ENCODE assay signal across 8 cellular contexts in the genomic region with DNA sequence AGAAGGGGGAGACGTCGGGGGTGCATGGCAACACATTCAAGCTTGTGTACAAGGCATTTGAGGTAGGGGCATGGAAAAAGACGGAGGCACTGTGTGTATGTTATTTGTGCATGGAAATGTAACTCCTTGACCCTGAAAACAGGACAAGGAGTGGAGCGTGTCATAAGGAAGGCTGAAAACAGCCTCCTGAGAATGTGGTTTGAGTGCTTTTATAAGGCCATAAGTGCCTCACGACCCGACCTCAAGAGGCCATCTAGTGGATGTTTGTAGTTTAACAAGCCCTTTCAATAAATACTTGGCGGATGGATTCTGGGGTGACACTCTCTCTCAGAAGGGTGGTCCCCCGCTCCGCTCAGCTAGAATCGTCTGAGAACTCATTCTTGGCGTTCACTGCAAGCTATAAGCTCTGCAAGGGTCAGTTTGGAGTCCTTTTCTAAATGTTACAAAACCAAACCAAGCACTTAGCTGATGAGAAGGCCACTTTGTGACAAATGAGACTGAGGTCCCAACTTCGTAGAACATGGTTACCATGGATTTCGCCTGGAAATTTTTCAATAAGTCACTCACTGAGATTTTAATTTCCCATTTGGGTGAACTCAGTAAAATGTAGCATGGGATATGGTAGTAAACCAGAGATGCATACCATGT. TPM values are rescaled to one million over a fixed set of nuclear protein-coding genes. Genes with fewer than 3 reads are reported as not detected.
DNase-seq lines count a peak whose midpoint lies in the region; ATAC-seq and TF ChIP-seq lines count a peak whose summit lies in the region.

No MANE protein-coding gene starts in this region.

- H4K20me1 ChIP-seq in H9 (ENCODE audit: control insufficient read depth, insufficient read depth, insufficient read length), result peaks cover 2% of the 10 kb centered on the region

- H3K36me3 Mint-ChIP-seq in H9 (ENCODE audit: insufficient read depth in 1 of 3, low read depth in 3 of 3), result no peaks in the 10 kb centered on the region

- H3K4ac ChIP-seq in H9 (ENCODE audit: low read depth, low read length), result no peak overlapping the region

- H3K23ac ChIP-seq in H9 (ENCODE audit: insufficient read length, low read depth, low read length), result no peak overlapping the region

- TF ChIP-seq CTCF in H9 (conservative IDR thresholded peaks at IDR 0.05), result peak; percentile 70
- peak; percentile 62 for TF ChIP-seq CTCF in upper lobe of right lung (IDR thresholded peaks at IDR 0.05)

- no peak overlapping the region for H2BK20ac ChIP-seq in H9 (ENCODE audit: low read depth, low read length, poor library complexity, severe bottlenecking)

- H2BK12ac ChIP-seq in H9 (ENCODE audit: insufficient read length, low read depth, low read length), result no peak overlapping the region

- no peak overlapping the region for H4K5ac ChIP-seq in H9 (ENCODE audit: insufficient read length, low read depth, low read length)

- H2BK15ac ChIP-seq in H9 (ENCODE audit: low read depth, low read length), result no peak overlapping the region

- DNase-seq in NCI-H2029 (lab: John Stamatoyannopoulos, UW) (peak; percentile 14), NCI-H2029 treated with DMSO at 0.1 percent for 48 hours (lab: John Stamatoyannopoulos, UW) (no peak), H9 (peak; percentile 41), SK-MEL-5 (ENCODE audit: low read depth, low spot score) (peak; percentile 40), globus pallidus (ENCODE audit: low spot score) (peak; percentile 38), upper lobe of right lung (no peak), putamen (ENCODE audit: low spot score) (no peak)
- DNase-seq in activated CD4-positive, CD25-positive, alpha-beta regulatory T cell (lab: John Stamatoyannopoulos, UW), result no peak

- H4K91ac ChIP-seq in H9 (ENCODE audit: insufficient read length, low read depth, low read length), result no peak overlapping the region

- H3K27me3 Mint-ChIP-seq in H9 (ENCODE audit: low read depth), result no peaks in the 10 kb centered on the region

- no peak overlapping the region for H2BK120ac ChIP-seq in H9 (ENCODE audit: low read depth, low read length, poor library complexity, severe bottlenecking)

- H3K79me1 ChIP-seq in H9 (ENCODE audit: insufficient read depth, low read depth, low read length, poor library complexity, severe bottlenecking), result no peaks in the 10 kb centered on the region

- peaks cover 4% of the 10 kb centered on the region for H3K23me2 ChIP-seq in H9 (ENCODE audit: insufficient read length, low read depth, low read length, poor library complexity, severe bottlenecking)

- in situ Hi-C loops in SK-MEL-5 (cut with HindIII; ENCODE audit: low pct_unique_long_range_greater_than_20kb, low sequenced_read_pairs), result no loop called here

- H3K56ac ChIP-seq in H9 (ENCODE audit: insufficient read length, low read depth, low read length), result no peak overlapping the region

- peaks cover 23 to 31% of the 10 kb centered on the region in 2 experiments for H3K4me1 Mint-ChIP-seq in H9

- no peak overlapping the region for H3K14ac ChIP-seq in H9 (ENCODE audit: insufficient read depth, low read length)

- H3K4me3 ChIP-seq in upper lobe of right lung, result no peak overlapping the region

- H3K9ac ChIP-seq in H9 (ENCODE audit: extremely low read depth, insufficient read length, low read length), result no peak overlapping the region

- H3K27ac ChIP-seq in H9 (ENCODE audit: insufficient read length, low read depth, low read length) (no peak overlapping the region), upper lobe of right lung (no peak overlapping the region)

- H3K27me3 ChIP-seq in H9 (ENCODE audit: insufficient read depth, low read length) (no peaks in the 10 kb centered on the region), upper lobe of right lung (no peaks in the 10 kb centered on the region)

- no CpG with 5 or more reads among the region's 13 CpGs for WGBS in H9 (ENCODE audit: extremely low coverage, insufficient read length, low lambda C conversion rate)

- intact Hi-C loops in upper lobe of right lung (cut with DNase I), result no loop called here

- ATAC-seq in upper lobe of right lung, result peak; percentile 71

- no peak overlapping the region for H2AK5ac ChIP-seq in H9 (ENCODE audit: insufficient read length, low read length)

- H3K36me3 ChIP-seq in upper lobe of right lung, result no peaks in the 10 kb centered on the region

- H3K27ac Mint-ChIP-seq in H9, result no peak overlapping the region; a peak in 2 of 7 replicates

- no peak overlapping the region for H3T11ph ChIP-seq in H9 (ENCODE audit: low read length)

- no peak overlapping the region for H2BK5ac ChIP-seq in H9 (ENCODE audit: insufficient read length, low read length)

- H3K9me3 ChIP-seq in H9 (ENCODE audit: control insufficient read depth, low read depth, low read length) (no peaks in the 10 kb centered on the region), upper lobe of right lung (no peaks in the 10 kb centered on the region)

- no peak overlapping the region for H3K4me3 Mint-ChIP-seq in H9

- H3K18ac ChIP-seq in H9 (ENCODE audit: insufficient read length, low read depth, low read length), result no peak overlapping the region

- no peaks in the 10 kb centered on the region for H3K9me3 Mint-ChIP-seq in H9

- H4K8ac ChIP-seq in H9 (replicated peaks; ENCODE audit: insufficient read length, low read depth, low read length), result no peak overlapping the region

- H3K4me1 ChIP-seq in H9 (ENCODE audit: insufficient read depth, low read length) (peaks cover 2% of the 10 kb centered on the region; the same call in 1 of the 2 replicates), upper lobe of right lung (peaks cover 13% of the 10 kb centered on the region)

- no peaks in the 10 kb centered on the region for H3K79me2 ChIP-seq in H9 (ENCODE audit: insufficient read depth, low read length)

- H2AFZ ChIP-seq in H9 (ENCODE audit: low read length), result no peak overlapping the region

- H3K4me2 ChIP-seq in H9 (ENCODE audit: insufficient read depth, insufficient read length, low read length), result no peak overlapping the region

RNA-seq across cellular contexts. Expression of a gene that starts 38.8 kb away (rescaled TPM):
- total RNA-seq in H9 (2021) (not detected in 2 replicates), upper lobe of right lung (not detected)
- total RNA-seq in SK-MEL-5 (2014; rRNA removed; shearing (Covaris generic)), result not detected in 2 replicates
- polyA plus RNA-seq in SK-MEL-5 (2015; cell fraction: cytosol; rRNA removed), result not detected in 2 replicates
- polyA plus RNA-seq in SK-MEL-5 (2015; cell fraction: nucleus; rRNA removed), result not detected in 2 replicates

RNA-seq across cellular contexts. Expression of a gene that starts 39.3 kb away (rescaled TPM):
- not detected in 2 replicates for total RNA-seq in H9 (2021)
- not detected in 2 replicates for total RNA-seq in SK-MEL-5 (2014; rRNA removed; shearing (Covaris generic))
- not detected in 2 replicates for polyA plus RNA-seq in SK-MEL-5 (2015; cell fraction: cytosol; rRNA removed)
- polyA plus RNA-seq in SK-MEL-5 (2015; cell fraction: nucleus; rRNA removed), result not detected in 2 replicates
- not detected for total RNA-seq in upper lobe of right lung

Comparison
In these comparisons a context has a peak if more than half of its experiments do, and no peak if none do; other contexts are left out.
1. DNase-seq: peak in NCI-H2029 (single experiment), H9 (single experiment), SK-MEL-5 (single experiment) and globus pallidus (single experiment); none in NCI-H2029 treated with DMSO at 0.1 percent for 48 hours (single experiment), upper lobe of right lung (single experiment), putamen (single experiment) and activated CD4-positive, CD25-positive, alpha-beta regulatory T cell (0 of 4).